Comparison of ENCODE assay signal across 8 cellular contexts in the genomic region with DNA sequence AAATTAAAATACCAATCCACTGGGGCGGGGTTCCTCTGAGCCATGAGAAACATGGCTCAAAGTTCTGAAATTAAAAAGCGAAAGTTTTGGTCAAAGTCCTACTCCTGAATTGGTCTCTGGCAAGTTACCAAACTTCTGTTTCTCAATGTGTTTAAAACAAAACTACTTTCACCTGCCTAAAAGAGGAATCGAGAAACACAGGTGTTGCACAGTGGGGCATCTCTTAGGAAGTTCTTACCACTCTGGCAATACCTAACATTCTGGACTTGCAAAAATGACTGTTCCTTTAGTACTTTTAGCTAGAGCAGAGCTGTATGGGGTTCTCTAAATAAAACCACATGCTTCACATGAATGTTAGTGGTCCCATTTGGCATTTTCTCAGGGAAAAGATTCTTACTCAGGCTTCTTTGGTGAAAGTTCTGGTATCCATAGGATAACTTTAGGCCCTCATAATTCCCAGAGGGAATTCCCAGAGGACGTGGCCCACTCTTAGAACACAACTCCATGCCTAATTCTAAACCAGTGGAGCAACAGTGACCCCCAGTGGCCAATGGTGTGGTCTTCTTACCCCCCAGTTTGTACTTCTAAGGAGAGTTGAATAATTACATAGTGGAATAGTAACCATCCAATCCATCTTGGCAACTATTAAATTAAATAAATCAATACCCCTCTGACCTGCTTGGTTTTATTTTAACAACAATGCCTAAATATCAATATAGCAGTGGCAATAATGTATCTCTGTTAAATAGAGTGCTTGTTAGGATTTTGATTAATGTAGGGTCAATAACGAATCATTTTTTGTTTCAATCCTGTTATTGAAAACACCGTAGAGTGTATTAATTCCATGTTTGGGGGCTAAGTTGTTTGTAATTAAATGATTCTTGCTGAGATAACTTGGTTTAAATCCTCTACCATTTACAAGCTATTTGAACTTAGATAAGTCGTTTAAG. TPM values are rescaled to one million over a fixed set of nuclear protein-coding genes. Genes with fewer than 3 reads are reported as not detected.
A peak's percentile ranks its signal among the peaks of the same experiment; 100 is the strongest.
DNase-seq lines count a peak whose midpoint lies in the region; ATAC-seq and TF ChIP-seq lines count a peak whose summit lies in the region.

No MANE protein-coding gene starts in this region.

- peaks cover 8% of the 10 kb centered on the region for H3K4me1 ChIP-seq in MM.1S (ENCODE audit: low read length)
- no peaks in the 10 kb centered on the region for H3K4me1 ChIP-seq in mesendoderm (ENCODE audit: control insufficient read depth, low read depth, low read length)
- no peaks in the 10 kb centered on the region for H3K4me1 ChIP-seq in thoracic aorta (ENCODE audit: control insufficient read depth in 1 of 2, low read depth in 2 of 2)

- no peak overlapping the region for H2AK5ac ChIP-seq in mesendoderm (ENCODE audit: low read length)

- H2BK5ac ChIP-seq in mesendoderm (ENCODE audit: low read length), result no peak overlapping the region

- H3K9me3 ChIP-seq in MM.1S (replicated peaks; ENCODE audit: insufficient read depth, low read length) (no peaks in the 10 kb centered on the region), thoracic aorta (no peaks in the 10 kb centered on the region)

- H3F3A ChIP-seq in MM.1S (ENCODE audit: insufficient read depth, low read length), result peaks cover 14% of the 10 kb centered on the region

- in situ Hi-C loops in ACHN (cut with HindIII; ENCODE audit: low pct_ligation_motif_present, low pct_unique_long_range_greater_than_20kb, low sequenced_read_pairs), result no loop called here

- peak; percentile 63 for TF ChIP-seq CTCF in GM10266 (IDR thresholded peaks at IDR 0.05; ENCODE audit: control insufficient read depth, insufficient read depth, low read depth, missing control alignments)
- peak; percentile 61 for TF ChIP-seq CTCF in MM.1S (IDR thresholded peaks at IDR 0.05; ENCODE audit: low read length)
- peak in 55 of 56 donors; percentile 31 to 82 (median 67) for TF ChIP-seq CTCF in dorsolateral prefrontal cortex (IDR thresholded peaks at IDR 0.05 in 54 of 56, conservative IDR thresholded peaks at IDR 0.05 in 2 of 56; ENCODE audit: low read depth in 1 of 56, partially characterized antibody in 56 of 56)
- TF ChIP-seq CTCF in thoracic aorta (IDR thresholded peaks at IDR 0.05), result peak; percentile 14

- POLR2A ChIA-PET in HEK293T (lab: Yijun Ruan, JAX), result no interaction called here

- no peak overlapping the region for H3K18ac ChIP-seq in mesendoderm (ENCODE audit: low read length)

- H3K9ac ChIP-seq in MM.1S (ENCODE audit: low read length), result no peak overlapping the region
- no peak overlapping the region for H3K9ac ChIP-seq in mesendoderm (ENCODE audit: low read length)

- H3K4me2 ChIP-seq in MM.1S (ENCODE audit: low read depth, low read length) (no peak overlapping the region), mesendoderm (ENCODE audit: low read length) (no peak overlapping the region)

- no peak overlapping the region for H2BK120ac ChIP-seq in mesendoderm (ENCODE audit: low read depth, low read length)

- H2AFZ ChIP-seq in MM.1S (ENCODE audit: low read length), result no peak overlapping the region

- DNase-seq in ACHN (peak; percentile 61), GM10266 (ENCODE audit: extremely low spot score) (no peak), HEK293T (ENCODE audit: extremely low spot score) (peak; percentile 65), MM.1S (peak; percentile 96), UCSD-AML1 (lab: John Stamatoyannopoulos, UW; ENCODE audit: unreplicated experiment) (peak; percentile 23), dorsolateral prefrontal cortex (peak in 9 of 10 donors; percentile 18 to 73 (median 53)), mesendoderm (peak; percentile 84), thoracic aorta (ENCODE audit: low spot score) (no peak)

- H2BK15ac ChIP-seq in mesendoderm (replicated peaks; ENCODE audit: low read depth), result no peak overlapping the region

- intact Hi-C loops in dorsolateral prefrontal cortex (cut with DNase I), result loop anchor here in 1 of 2 donors (10.0 kb wide), 1 partner anchor 688 kb away; no protein-coding TSS in a partner anchor

- H3K36me3 ChIP-seq in MM.1S (replicated peaks; ENCODE audit: insufficient read depth, low read length), result no peaks in the 10 kb centered on the region
- no peaks in the 10 kb centered on the region for H3K36me3 ChIP-seq in mesendoderm (ENCODE audit: control insufficient read depth, insufficient read depth, low read length)
- H3K36me3 ChIP-seq in thoracic aorta, result no peaks in the 10 kb centered on the region

- CTCF ChIA-PET in HEK293T (lab: Yijun Ruan, JAX), result interaction anchor here (0.6 to 1.5 kb wide), 3 partner anchors 13 to 693 kb away, joined by 3 read pairs; no protein-coding TSS in a partner anchor

- H3K9me2 ChIP-seq in MM.1S (replicated peaks; ENCODE audit: insufficient read depth, low read length), result no peaks in the 10 kb centered on the region

- H3K79me1 ChIP-seq in mesendoderm (ENCODE audit: low read length), result no peaks in the 10 kb centered on the region

- H3K4ac ChIP-seq in mesendoderm (ENCODE audit: low read depth, low read length), result no peak overlapping the region

- no peak overlapping the region for H3K4me3 ChIP-seq in MM.1S (ENCODE audit: low read length)
- no peak overlapping the region for H3K4me3 ChIP-seq in dorsolateral prefrontal cortex
- H3K4me3 ChIP-seq in mesendoderm (ENCODE audit: low read length), result no peak overlapping the region
- no peak overlapping the region for H3K4me3 ChIP-seq in thoracic aorta

- no peak for ATAC-seq in thoracic aorta (ENCODE audit: insufficient number of reproducible peaks, low FRiP score, low read depth)

- H3K27me3 ChIP-seq in MM.1S (replicated peaks; ENCODE audit: insufficient read depth, low read length) (peaks cover 91% of the 10 kb centered on the region), dorsolateral prefrontal cortex (peaks cover 0 to 2% (median 0%) of the 10 kb centered on the region in 45 donors), mesendoderm (ENCODE audit: insufficient read depth, low read length, poor library complexity) (no peaks in the 10 kb centered on the region), thoracic aorta (replicated peaks; ENCODE audit: insufficient read depth) (no peaks in the 10 kb centered on the region)

- H3K23ac ChIP-seq in mesendoderm (ENCODE audit: low read length), result no peak overlapping the region

- H4K8ac ChIP-seq in mesendoderm (ENCODE audit: low read depth, low read length), result no peak overlapping the region

- H4K5ac ChIP-seq in mesendoderm (ENCODE audit: low read length), result no peak overlapping the region

- no peak overlapping the region for H3K27ac ChIP-seq in MM.1S (ENCODE audit: low read length)
- H3K27ac ChIP-seq in dorsolateral prefrontal cortex, result no peak overlapping the region
- H3K27ac ChIP-seq in mesendoderm (ENCODE audit: low read depth, low read length), result no peak overlapping the region
- no peak overlapping the region for H3K27ac ChIP-seq in thoracic aorta

- WGBS in mesendoderm (ENCODE audit: extremely low coverage, insufficient coverage, low lambda C conversion rate), result no CpG with 5 or more reads among the region's 7 CpGs

- H3K79me2 ChIP-seq in MM.1S (ENCODE audit: low read length) (no peaks in the 10 kb centered on the region), mesendoderm (ENCODE audit: control insufficient read depth, insufficient read depth, low read length) (no peaks in the 10 kb centered on the region)

- no peak overlapping the region for H3K56ac ChIP-seq in mesendoderm (ENCODE audit: low read length)

- peaks cover 8% of the 10 kb centered on the region; the same call in 1 of the 2 replicates for H4K20me1 ChIP-seq in MM.1S (ENCODE audit: insufficient read depth, low read length)

TF ChIP-seq in HEK293T, 16 proteins besides CTCF, POLR2A, EP300 and RAD21:
- TF ChIP-seq ZNF384 (IDR thresholded peaks at IDR 0.05) (no peak), CTBP1 (IDR thresholded peaks at IDR 0.05; ENCODE audit: borderline replicate concordance) (no peak), HDGF (IDR thresholded peaks at IDR 0.05; ENCODE audit: borderline replicate concordance) (no peak), ELF4 (IDR thresholded peaks at IDR 0.05) (no peak), L3MBTL2 (conservative IDR thresholded peaks at IDR 0.05) (no peak)

RNA-seq across cellular contexts. Expression of gene BMP3, which starts 21.9 kb away (rescaled TPM):
- total RNA-seq in dorsolateral prefrontal cortex (1 to 10 TPM in 53 of 120 experiments, under 1 TPM in 67; 0.21 to 2.0 (median 0.97) TPM), thoracic aorta (1 to 10 TPM in 1 of 2 donors, under 1 TPM in 1; 0.68 to 1.4 TPM)
- polyA plus RNA-seq in mesendoderm (2013, experiment 1 of 2), result 0.03 TPM
- polyA plus RNA-seq in mesendoderm (2013, experiment 2 of 2), result 0.01 TPM

Comparison
In these comparisons a context has a peak if more than half of its experiments do, and no peak if none do; other contexts are left out.
1. DNase-seq: peak in ACHN (single experiment), HEK293T (single experiment), MM.1S (single experiment), UCSD-AML1 (single experiment), dorsolateral prefrontal cortex (9 of 10) and mesendoderm (single experiment); none in GM10266 (single experiment) and thoracic aorta (single experiment).
2. CTCF ChIP-seq: peak in every context shown above with its lines; median percentile 67 in dorsolateral prefrontal cortex; 63 in GM10266; 61 in MM.1S; 14 in thoracic aorta.